In genomic region chr3:194203482-194204035, GRCh38 we compare ENCODE assay signal across 8 cellular contexts.
DNase-seq lines count a peak whose midpoint lies in the region; ATAC-seq, FAIRE-seq and TF ChIP-seq lines count a peak whose summit lies in the region.

No MANE protein-coding gene starts in this region.

- peak overlapping the region; percentile 51 for H3K4me3 ChIP-seq in GM06990 (replicated peaks; ENCODE audit: low read depth, low read length)
- peak overlapping the region; percentile 45 for H3K4me3 ChIP-seq in neural cell (ENCODE audit: low read length)

- TF ChIP-seq RAD21 in neural cell (conservative IDR thresholded peaks at IDR 0.05) = no peak

- H3K9me3 ChIP-seq in neural cell (ENCODE audit: low read length) = no peaks in the 10 kb centered on the region

- peak overlapping the region; percentile 27 for H3K27ac Mint-ChIP-seq in activated naive CD8-positive, alpha-beta T cell treated with anti-CD3 and anti-CD28 coated beads, Interleukin-2, amount 50 U/mL, for 24 hours

- no peaks in the 10 kb centered on the region for H3K9me2 ChIP-seq in neural cell (ENCODE audit: insufficient read depth, low read length)

- H3K36me3 Mint-ChIP-seq in activated naive CD8-positive, alpha-beta T cell treated with anti-CD3 and anti-CD28 coated beads, Interleukin-2, amount 50 U/mL, for 24 hours (ENCODE audit: low read depth) = no peaks in the 10 kb centered on the region

- no peaks in the 10 kb centered on the region for H3K79me2 ChIP-seq in neural cell (replicated peaks; ENCODE audit: insufficient read depth, low read length)

- FAIRE-seq in RCC 7860 (lab: Jason Lieb, UNC) = no peak

- H3K9ac ChIP-seq in neural cell (ENCODE audit: low read length) = peak overlapping the region; percentile 49

- H3K27me3 ChIP-seq in GM06990 (replicated peaks; ENCODE audit: control insufficient read depth, insufficient read depth, low read length) (no peaks in the 10 kb centered on the region), neural cell (ENCODE audit: insufficient read depth, low read depth, low read length) (peaks cover 12% of the 10 kb centered on the region)

- H3K9me3 Mint-ChIP-seq in activated naive CD8-positive, alpha-beta T cell treated with anti-CD3 and anti-CD28 coated beads, Interleukin-2, amount 50 U/mL, for 24 hours = no peaks in the 10 kb centered on the region

- no peak overlapping the region for H2AFZ ChIP-seq in neural cell (ENCODE audit: low read depth, low read length)

- H3K27ac ChIP-seq in neural cell (ENCODE audit: low read length) (no peak overlapping the region), substantia nigra (ENCODE audit: low read depth, low read length, poor library complexity, severe bottlenecking) (no peak overlapping the region)

- no peaks in the 10 kb centered on the region for H3F3A ChIP-seq in neural cell (ENCODE audit: insufficient read depth, low read length, poor library complexity, severe bottlenecking)

- H3K36me3 ChIP-seq in GM06990 (ENCODE audit: control insufficient read depth, insufficient read depth, low read length) = no peaks in the 10 kb centered on the region
- no peaks in the 10 kb centered on the region for H3K36me3 ChIP-seq in neural cell (ENCODE audit: insufficient read depth, low read length)

- H3K4me2 ChIP-seq in neural cell (ENCODE audit: low read length) = no peak overlapping the region

- H3K27me3 Mint-ChIP-seq in activated naive CD8-positive, alpha-beta T cell treated with anti-CD3 and anti-CD28 coated beads, Interleukin-2, amount 50 U/mL, for 24 hours = peaks cover 47% of the 10 kb centered on the region

- H3K4me3 Mint-ChIP-seq in activated naive CD8-positive, alpha-beta T cell treated with anti-CD3 and anti-CD28 coated beads, Interleukin-2, amount 50 U/mL, for 24 hours = peak overlapping the region; percentile 67

- TF ChIP-seq EP300 in neural cell (conservative IDR thresholded peaks at IDR 0.05; ENCODE audit: poor library complexity, severe bottlenecking) = no peak

- peaks cover 13% of the 10 kb centered on the region for H3K4me1 Mint-ChIP-seq in activated naive CD8-positive, alpha-beta T cell treated with anti-CD3 and anti-CD28 coated beads, Interleukin-2, amount 50 U/mL, for 24 hours

- peak; percentile 50 for ATAC-seq in HG03571 (IDR thresholded peaks at IDR 0.05; ENCODE audit: unreplicated experiment)
- peak; percentile 57 for ATAC-seq in activated naive CD8-positive, alpha-beta T cell treated with anti-CD3 and anti-CD28 coated beads, Interleukin-2, amount 50 U/mL, for 24 hours

- TF ChIP-seq CTCF in GM06990 (IDR thresholded peaks at IDR 0.05; ENCODE audit: insufficient read depth, low read length, poor library complexity, severe bottlenecking) (no peak), neural cell (IDR thresholded peaks at IDR 0.05; ENCODE audit: poor library complexity, severe bottlenecking) (no peak)

- DNase-seq in GM06990 (ENCODE audit: extremely low read depth, insufficient read length) = peak; percentile 56
- peak; percentile 18 for DNase-seq in activated naive CD8-positive, alpha-beta T cell treated with anti-CD3 and anti-CD28 coated beads, Interleukin-2, amount 50 U/mL, for 24 hours
- DNase-seq in NCI-H2081 treated with DMSO at 0.1 percent for 48 hours (lab: John Stamatoyannopoulos, UW) = no peak
- no peak for DNase-seq in RCC 7860 (ENCODE audit: low spot score)
- no peak for DNase-seq in HK-2 (ENCODE audit: unreplicated experiment)
- DNase-seq in substantia nigra (lab: John Stamatoyannopoulos, UW) = no peak

- no peaks in the 10 kb centered on the region for H4K20me1 ChIP-seq in neural cell (ENCODE audit: insufficient read depth)

TF ChIP-seq in neural cell, 6 proteins besides CTCF, POLR2A, EP300 and RAD21:
- TF ChIP-seq MXI1 (conservative IDR thresholded peaks at IDR 0.05; ENCODE audit: poor library complexity, severe bottlenecking) = no peak
- TF ChIP-seq REST (IDR thresholded peaks at IDR 0.05; ENCODE audit: borderline replicate concordance) = no peak
- TF ChIP-seq TAF1 (IDR thresholded peaks at IDR 0.05; ENCODE audit: low read depth) = no peak
- no peak for TF ChIP-seq EZH2 (IDR thresholded peaks at IDR 0.05; ENCODE audit: borderline replicate concordance, insufficient read depth, low read length, poor library complexity, severe bottlenecking)
- TF ChIP-seq SMC3 (conservative IDR thresholded peaks at IDR 0.05; ENCODE audit: poor library complexity) = no peak
- no peak for TF ChIP-seq POLR2AphosphoS5 (IDR thresholded peaks at IDR 0.05)

Comparison
In these comparisons a context has a peak if more than half of its experiments do, and no peak if none do; other contexts are left out.
1. DNase-seq: peak in GM06990 (single experiment) and activated naive CD8-positive, alpha-beta T cell treated with anti-CD3 and anti-CD28 coated beads, Interleukin-2, amount 50 U/mL, for 24 hours (single experiment); none in NCI-H2081 treated with DMSO at 0.1 percent for 48 hours (single experiment), RCC 7860 (single experiment), HK-2 (single experiment) and substantia nigra (0 of 49).